36 cellular contexts compared by ENCODE assay signal in the genomic region with DNA sequence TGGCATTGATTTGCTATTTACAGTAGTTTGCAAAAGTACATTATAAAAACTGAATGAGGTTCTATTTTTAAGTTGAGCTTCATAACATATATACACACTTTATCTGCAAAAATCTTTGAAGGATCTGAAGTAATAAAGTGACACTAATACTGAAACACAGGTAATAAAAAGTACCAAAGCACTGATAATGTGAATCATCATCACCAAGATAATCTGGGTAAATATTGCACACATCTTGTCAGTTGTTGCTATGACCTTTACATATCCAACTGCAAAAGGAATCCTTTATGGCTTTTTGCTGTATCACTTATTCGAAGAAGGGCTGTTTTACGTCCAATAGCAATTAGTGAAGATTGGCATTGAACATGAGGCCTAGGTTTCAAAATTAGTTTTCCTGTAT. TPM values are rescaled to one million over a fixed set of nuclear protein-coding genes. Genes with fewer than 3 reads are reported as not detected.
"Had no signal": no experiment of that assay in that cellular context is flagged by ENCODE, and none has a peak within 500 bp of the region (broad histone marks: within the 10 kb centered on the region; RNA-seq: fewer than 3 reads in every experiment).

No MANE protein-coding gene starts in this region.

- H3K9me3 Mint-ChIP-seq: activated CD4-positive, alpha-beta T cell treated with anti-CD3 and anti-CD28 coated beads, Interleukin-2, amount 10 ng/mL, durations not matched to agents 7 days and 5 days; activated naive CD4-positive, alpha-beta T cell treated with anti-CD3 and anti-CD28 coated beads, Interleukin-2, amount 50 U/mL, for 24 hours; activated T-helper 2 cell treated with anti-CD3 and anti-CD28 coated beads, Interferon-gamma antibody, Interleukin-2, Interleukin-4, amounts not matched to agents 10 μg/mL and 5 μg/mL and 100 μg/mL, durations not matched to agents 14 hours and 24 hours and 36 hours; T-helper 1 cell treated with Interleukin-12 subunit alpha and Interleukin-12 subunit beta and Interleukin-4 antibody, amounts not matched to agents 30 μg/mL and 1 μg/mL, for 36 hours; T-helper 2 cell treated with Interferon-gamma antibody and Interleukin-4, amounts not matched to agents 5 μg/mL and 100 μg/mL, for 36 hours had no signal

- H3K4me1 ChIP-seq: ascending aorta had no signal

- H3K9ac ChIP-seq: KMS-11 had no signal

- H3K27me3 ChIP-seq: ascending aorta had no signal

- FAIRE-seq: RCC 7860, TTC549 had no signal

- H3K27ac ChIP-seq: ascending aorta, KMS-11, PC-9, RWPE1 had no signal

- ATAC-seq: activated CD4-positive, alpha-beta T cell treated with anti-CD3 and anti-CD28 coated beads for 36 hours; activated CD4-positive, CD25-positive, alpha-beta regulatory T cell treated with anti-CD3 and anti-CD28 coated beads, Interleukin-2, amount 50 U/mL, for 24 hours; activated CD8-positive, alpha-beta T cell treated with anti-CD3 and anti-CD28 coated beads, Interleukin-2, amount 10 ng/mL, durations not matched to agents 7 days and 5 days; Right ventricle myocardium inferior had no signal

- H3K36me3 Mint-ChIP-seq: activated naive CD4-positive, alpha-beta T cell treated with anti-CD3 and anti-CD28 coated beads, Interleukin-2, amount 50 U/mL, for 24 hours; activated naive CD8-positive, alpha-beta T cell treated with anti-CD3 and anti-CD28 coated beads, Interleukin-2, amount 10 ng/mL, durations not matched to agents 7 days and 5 days had no signal

- H3K4me3 ChIP-seq: ascending aorta, PC-9 had no signal

- H3K4me2 ChIP-seq: KMS-11, PC-9 had no signal

- H3K36me3 ChIP-seq: ascending aorta had no signal

- H3K27ac Mint-ChIP-seq: activated CD4-positive, alpha-beta T cell treated with anti-CD3 and anti-CD28 coated beads for 36 hours; activated CD4-positive, alpha-beta T cell treated with anti-CD3 and anti-CD28 coated beads, Interleukin-2, amount 10 ng/mL, durations not matched to agents 7 days and 5 days; activated CD8-positive, alpha-beta T cell treated with anti-CD3 and anti-CD28 coated beads, Interleukin-2, amount 10 ng/mL, durations not matched to agents 7 days and 5 days; activated naive CD4-positive, alpha-beta T cell treated with anti-CD3 and anti-CD28 coated beads, Interleukin-2, amount 50 U/mL, for 24 hours; activated naive CD8-positive, alpha-beta T cell treated with anti-CD3 and anti-CD28 coated beads, Interleukin-2, amount 10 ng/mL, durations not matched to agents 7 days and 5 days; activated T-cell treated with anti-CD3 and anti-CD28 coated beads, Interleukin-2, amount 50 U/mL, for 24 hours; activated T-helper 2 cell treated with anti-CD3 and anti-CD28 coated beads, Interferon-gamma antibody, Interleukin-2, Interleukin-4, amounts not matched to agents 10 μg/mL and 5 μg/mL and 100 μg/mL, durations not matched to agents 14 hours and 24 hours and 36 hours; T-helper 1 cell treated with Interleukin-12 subunit alpha and Interleukin-12 subunit beta and Interleukin-4 antibody, amounts not matched to agents 30 μg/mL and 1 μg/mL, for 36 hours; T-helper 2 cell treated with Interferon-gamma antibody and Interleukin-4, amounts not matched to agents 5 μg/mL and 100 μg/mL, for 36 hours had no signal

- H2AFZ ChIP-seq: PC-9 had no signal

- H3K4me3 Mint-ChIP-seq: activated CD4-positive, alpha-beta T cell treated with anti-CD3 and anti-CD28 coated beads for 36 hours; activated CD4-positive, alpha-beta T cell treated with anti-CD3 and anti-CD28 coated beads, Interleukin-2, amount 10 ng/mL, durations not matched to agents 7 days and 5 days; activated CD8-positive, alpha-beta T cell treated with anti-CD3 and anti-CD28 coated beads, Interleukin-2, amount 10 ng/mL, durations not matched to agents 7 days and 5 days; activated naive CD4-positive, alpha-beta T cell treated with anti-CD3 and anti-CD28 coated beads, Interleukin-2, amount 50 U/mL, for 24 hours; activated naive CD8-positive, alpha-beta T cell treated with anti-CD3 and anti-CD28 coated beads, Interleukin-2, amount 10 ng/mL, durations not matched to agents 7 days and 5 days; activated T-cell treated with anti-CD3 and anti-CD28 coated beads, Interleukin-2, amount 50 U/mL, for 24 hours; T-helper 1 cell treated with Interleukin-12 subunit alpha and Interleukin-12 subunit beta and Interleukin-4 antibody, amounts not matched to agents 30 μg/mL and 1 μg/mL, for 36 hours; T-helper 2 cell treated with Interferon-gamma antibody and Interleukin-4, amounts not matched to agents 5 μg/mL and 100 μg/mL, for 36 hours had no signal

- DNase-seq: activated CD4-positive, alpha-beta T cell treated with anti-CD3 and anti-CD28 coated beads for 36 hours; activated CD4-positive, alpha-beta T cell treated with anti-CD3 and anti-CD28 coated beads, Interleukin-2, amount 10 ng/mL, durations not matched to agents 7 days and 5 days; activated CD4-positive, alpha-beta T cell treated with anti-CD3 and anti-CD28 coated beads, Interleukin-2, amount 50 U/mL, for 48 hours; activated CD8-positive, alpha-beta T cell treated with anti-CD3 and anti-CD28 coated beads, Interleukin-2, amount 10 ng/mL, durations not matched to agents 7 days and 5 days; activated gamma-delta T cell; activated naive CD4-positive, alpha-beta T cell treated with Interleukin-2 at 50 U/mL for 16 hours; activated naive CD8-positive, alpha-beta T cell treated with anti-CD3 and anti-CD28 coated beads, Interleukin-2, amount 10 ng/mL, durations not matched to agents 7 days and 5 days; activated T-cell treated with anti-CD3 and anti-CD28 coated beads, Interleukin-2, amount 50 U/mL, for 24 hours; amygdala; MM.1S; MV-4-11; NCI-H1092; NCI-H1436 treated with DMSO at 0.1 percent for 48 hours; NCI-H1694 treated with DMSO at 0.1 percent for 48 hours; NCI-H2029; NCI-H446; NCI-H510A treated with DMSO at 0.1 percent for 48 hours; NCI-H526 treated with DMSO at 0.1 percent for 48 hours; NK-92 treated with Interleukin-12 subunit alpha and Interleukin-12 subunit beta, amount 100 ng/mL, for 24 hours; PC-9; SIG-M5 had no signal

- H3K27me3 Mint-ChIP-seq: activated CD4-positive, alpha-beta T cell treated with anti-CD3 and anti-CD28 coated beads for 36 hours; activated naive CD4-positive, alpha-beta T cell treated with anti-CD3 and anti-CD28 coated beads, Interleukin-2, amount 50 U/mL, for 24 hours had no signal

RNA-seq across cellular contexts. Expression of a gene that starts 59.3 kb away (rescaled TPM):
- total RNA-seq: activated CD4-positive, alpha-beta T cell treated with anti-CD3 and anti-CD28 coated beads, Interleukin-2, amount 10 ng/mL, durations not matched to agents 7 days and 5 days; activated CD8-positive, alpha-beta T cell treated with anti-CD3 and anti-CD28 coated beads, Interleukin-2, amount 10 ng/mL, durations not matched to agents 7 days and 5 days; activated naive CD8-positive, alpha-beta T cell treated with anti-CD3 and anti-CD28 coated beads, Interleukin-2, amount 10 ng/mL, durations not matched to agents 7 days and 5 days; activated T-helper 2 cell treated with anti-CD3 and anti-CD28 coated beads, Interferon-gamma antibody, Interleukin-2, Interleukin-4, amounts not matched to agents 10 μg/mL and 5 μg/mL and 100 μg/mL, durations not matched to agents 14 hours and 24 hours and 36 hours; ascending aorta; cardiac septum; LHCN-M2; PC-9; Right ventricle myocardium inferior; SK-MEL-5 had no signal
- polyA plus RNA-seq: adipose tissue had no signal
